ENCODE assay signal across 1 cellular context in the genomic region with DNA sequence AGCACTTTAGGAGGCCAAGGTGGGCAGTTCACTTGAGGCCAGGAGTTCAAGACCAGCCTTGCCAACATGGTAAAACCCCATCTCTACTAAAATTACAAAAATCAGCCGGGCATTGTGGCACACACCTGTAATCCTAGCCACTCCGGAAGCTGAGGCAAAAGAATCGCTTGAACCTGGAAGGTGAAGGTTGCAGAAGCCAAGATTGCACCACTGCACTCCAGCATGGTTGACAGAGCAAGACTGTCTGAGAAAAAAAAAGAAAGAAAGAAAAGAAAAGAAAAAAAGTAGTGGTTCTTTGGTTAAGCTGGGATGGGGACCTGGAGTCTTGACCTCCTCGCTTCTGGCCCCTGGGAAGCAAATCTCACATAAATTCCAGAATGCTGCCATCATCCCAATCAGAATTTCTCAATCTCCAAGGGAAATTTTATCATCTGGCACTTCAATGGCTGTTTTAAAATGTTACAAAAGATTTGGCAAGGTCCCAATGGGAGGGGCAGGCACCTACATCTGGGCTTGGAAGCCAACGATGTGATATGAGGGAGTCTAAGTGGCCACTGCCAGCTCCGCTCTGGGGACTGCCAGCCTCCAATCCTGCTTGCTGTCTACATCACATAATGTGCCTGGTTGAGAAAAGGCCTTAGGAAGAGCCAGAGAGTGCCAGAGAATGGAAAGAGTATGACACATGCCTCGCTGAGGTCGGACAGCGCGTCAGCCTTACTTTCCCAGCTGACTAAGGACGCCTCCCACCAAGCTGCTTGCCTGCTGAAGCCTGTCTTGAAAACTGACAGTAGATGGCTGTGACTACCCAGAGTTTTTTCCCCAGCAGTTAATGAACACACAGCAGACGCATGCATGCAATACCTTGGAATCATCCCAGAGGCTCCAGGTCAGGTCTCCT.
TF ChIP-seq lines count a peak whose summit lies in the region.

No MANE protein-coding gene starts in this region.

TF ChIP-seq in SK-N-SH, 30 proteins besides CTCF, POLR2A, EP300 and RAD21 (continued from another document):
- TF ChIP-seq TAF1 (IDR thresholded peaks at IDR 0.05; ENCODE audit: borderline replicate concordance, low read depth, low read length) (0 out of 2 replicates have a peak, but pooled peaks have one; percentile 16), GABPA (IDR thresholded peaks at IDR 0.05; ENCODE audit: low read depth) (no peak), MEF2A (IDR thresholded peaks at IDR 0.05; ENCODE audit: borderline replicate concordance, low read depth) (peak; percentile 33; the same call in 1 of the 2 replicates), SMC3 (IDR thresholded peaks at IDR 0.05; ENCODE audit: low read depth, low read length) (no peak), EZH2phosphoT487 (IDR thresholded peaks at IDR 0.05; ENCODE audit: borderline replicate concordance, low read depth) (no peak), MXI1 (IDR thresholded peaks at IDR 0.05; ENCODE audit: low read depth, low read length) (no peak), RFX5 (IDR thresholded peaks at IDR 0.05; ENCODE audit: low read length) (no peak), NRF1 (IDR thresholded peaks at IDR 0.05; ENCODE audit: low read depth, low read length) (no peak), CHD2 (IDR thresholded peaks at IDR 0.05; ENCODE audit: low read length, partially characterized antibody) (no peak), RCOR1 (IDR thresholded peaks at IDR 0.05; ENCODE audit: low read length) (0 out of 2 replicates have a peak, but pooled peaks have one; percentile 31), TCF12 (IDR thresholded peaks at IDR 0.05) (peak; percentile 59), ELF1 (IDR thresholded peaks at IDR 0.05) (no peak), NFIC (IDR thresholded peaks at IDR 0.05; ENCODE audit: borderline replicate concordance) (peak; percentile 83), JUND (IDR thresholded peaks at IDR 0.05) (no peak), GATA2 (CRISPR knock-in tag; IDR thresholded peaks at IDR 0.05) (no peak), YY1 (IDR thresholded peaks at IDR 0.05; ENCODE audit: low read depth) (no peak)
- TF ChIP-seq, protein P1, sequence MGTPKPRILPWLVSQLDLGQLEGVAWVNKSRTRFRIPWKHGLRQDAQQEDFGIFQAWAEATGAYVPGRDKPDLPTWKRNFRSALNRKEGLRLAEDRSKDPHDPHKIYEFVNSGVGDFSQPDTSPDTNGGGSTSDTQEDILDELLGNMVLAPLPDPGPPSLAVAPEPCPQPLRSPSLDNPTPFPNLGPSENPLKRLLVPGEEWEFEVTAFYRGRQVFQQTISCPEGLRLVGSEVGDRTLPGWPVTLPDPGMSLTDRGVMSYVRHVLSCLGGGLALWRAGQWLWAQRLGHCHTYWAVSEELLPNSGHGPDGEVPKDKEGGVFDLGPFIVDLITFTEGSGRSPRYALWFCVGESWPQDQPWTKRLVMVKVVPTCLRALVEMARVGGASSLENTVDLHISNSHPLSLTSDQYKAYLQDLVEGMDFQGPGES (IDR thresholded peaks at IDR 0.05; ENCODE audit: low read depth, low read length) = no peak
- TF ChIP-seq, protein P2, sequence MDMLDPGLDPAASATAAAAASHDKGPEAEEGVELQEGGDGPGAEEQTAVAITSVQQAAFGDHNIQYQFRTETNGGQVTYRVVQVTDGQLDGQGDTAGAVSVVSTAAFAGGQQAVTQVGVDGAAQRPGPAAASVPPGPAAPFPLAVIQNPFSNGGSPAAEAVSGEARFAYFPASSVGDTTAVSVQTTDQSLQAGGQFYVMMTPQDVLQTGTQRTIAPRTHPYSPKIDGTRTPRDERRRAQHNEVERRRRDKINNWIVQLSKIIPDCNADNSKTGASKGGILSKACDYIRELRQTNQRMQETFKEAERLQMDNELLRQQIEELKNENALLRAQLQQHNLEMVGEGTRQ (IDR thresholded peaks at IDR 0.05; ENCODE audit: borderline replicate concordance, low read depth, low read length) = no peak
- TF ChIP-seq, protein P3, sequence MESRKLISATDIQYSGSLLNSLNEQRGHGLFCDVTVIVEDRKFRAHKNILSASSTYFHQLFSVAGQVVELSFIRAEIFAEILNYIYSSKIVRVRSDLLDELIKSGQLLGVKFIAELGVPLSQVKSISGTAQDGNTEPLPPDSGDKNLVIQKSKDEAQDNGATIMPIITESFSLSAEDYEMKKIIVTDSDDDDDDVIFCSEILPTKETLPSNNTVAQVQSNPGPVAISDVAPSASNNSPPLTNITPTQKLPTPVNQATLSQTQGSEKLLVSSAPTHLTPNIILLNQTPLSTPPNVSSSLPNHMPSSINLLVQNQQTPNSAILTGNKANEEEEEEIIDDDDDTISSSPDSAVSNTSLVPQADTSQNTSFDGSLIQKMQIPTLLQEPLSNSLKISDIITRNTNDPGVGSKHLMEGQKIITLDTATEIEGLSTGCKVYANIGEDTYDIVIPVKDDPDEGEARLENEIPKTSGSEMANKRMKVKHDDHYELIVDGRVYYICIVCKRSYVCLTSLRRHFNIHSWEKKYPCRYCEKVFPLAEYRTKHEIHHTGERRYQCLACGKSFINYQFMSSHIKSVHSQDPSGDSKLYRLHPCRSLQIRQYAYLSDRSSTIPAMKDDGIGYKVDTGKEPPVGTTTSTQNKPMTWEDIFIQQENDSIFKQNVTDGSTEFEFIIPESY (IDR thresholded peaks at IDR 0.05; ENCODE audit: borderline replicate concordance, low read depth) = 0 out of 2 replicates have a peak, but pooled peaks have one; percentile 46
- TF ChIP-seq, protein P4, sequence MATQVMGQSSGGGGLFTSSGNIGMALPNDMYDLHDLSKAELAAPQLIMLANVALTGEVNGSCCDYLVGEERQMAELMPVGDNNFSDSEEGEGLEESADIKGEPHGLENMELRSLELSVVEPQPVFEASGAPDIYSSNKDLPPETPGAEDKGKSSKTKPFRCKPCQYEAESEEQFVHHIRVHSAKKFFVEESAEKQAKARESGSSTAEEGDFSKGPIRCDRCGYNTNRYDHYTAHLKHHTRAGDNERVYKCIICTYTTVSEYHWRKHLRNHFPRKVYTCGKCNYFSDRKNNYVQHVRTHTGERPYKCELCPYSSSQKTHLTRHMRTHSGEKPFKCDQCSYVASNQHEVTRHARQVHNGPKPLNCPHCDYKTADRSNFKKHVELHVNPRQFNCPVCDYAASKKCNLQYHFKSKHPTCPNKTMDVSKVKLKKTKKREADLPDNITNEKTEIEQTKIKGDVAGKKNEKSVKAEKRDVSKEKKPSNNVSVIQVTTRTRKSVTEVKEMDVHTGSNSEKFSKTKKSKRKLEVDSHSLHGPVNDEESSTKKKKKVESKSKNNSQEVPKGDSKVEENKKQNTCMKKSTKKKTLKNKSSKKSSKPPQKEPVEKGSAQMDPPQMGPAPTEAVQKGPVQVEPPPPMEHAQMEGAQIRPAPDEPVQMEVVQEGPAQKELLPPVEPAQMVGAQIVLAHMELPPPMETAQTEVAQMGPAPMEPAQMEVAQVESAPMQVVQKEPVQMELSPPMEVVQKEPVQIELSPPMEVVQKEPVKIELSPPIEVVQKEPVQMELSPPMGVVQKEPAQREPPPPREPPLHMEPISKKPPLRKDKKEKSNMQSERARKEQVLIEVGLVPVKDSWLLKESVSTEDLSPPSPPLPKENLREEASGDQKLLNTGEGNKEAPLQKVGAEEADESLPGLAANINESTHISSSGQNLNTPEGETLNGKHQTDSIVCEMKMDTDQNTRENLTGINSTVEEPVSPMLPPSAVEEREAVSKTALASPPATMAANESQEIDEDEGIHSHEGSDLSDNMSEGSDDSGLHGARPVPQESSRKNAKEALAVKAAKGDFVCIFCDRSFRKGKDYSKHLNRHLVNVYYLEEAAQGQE (IDR thresholded peaks at IDR 0.05; ENCODE audit: low read depth, low read length) = peak; percentile 45; the same call in 1 of the 2 replicates
- TF ChIP-seq, protein P5, sequence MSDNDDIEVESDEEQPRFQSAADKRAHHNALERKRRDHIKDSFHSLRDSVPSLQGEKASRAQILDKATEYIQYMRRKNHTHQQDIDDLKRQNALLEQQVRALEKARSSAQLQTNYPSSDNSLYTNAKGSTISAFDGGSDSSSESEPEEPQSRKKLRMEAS (IDR thresholded peaks at IDR 0.05; ENCODE audit: low read depth) = peak; percentile 83
- TF ChIP-seq, protein P6, sequence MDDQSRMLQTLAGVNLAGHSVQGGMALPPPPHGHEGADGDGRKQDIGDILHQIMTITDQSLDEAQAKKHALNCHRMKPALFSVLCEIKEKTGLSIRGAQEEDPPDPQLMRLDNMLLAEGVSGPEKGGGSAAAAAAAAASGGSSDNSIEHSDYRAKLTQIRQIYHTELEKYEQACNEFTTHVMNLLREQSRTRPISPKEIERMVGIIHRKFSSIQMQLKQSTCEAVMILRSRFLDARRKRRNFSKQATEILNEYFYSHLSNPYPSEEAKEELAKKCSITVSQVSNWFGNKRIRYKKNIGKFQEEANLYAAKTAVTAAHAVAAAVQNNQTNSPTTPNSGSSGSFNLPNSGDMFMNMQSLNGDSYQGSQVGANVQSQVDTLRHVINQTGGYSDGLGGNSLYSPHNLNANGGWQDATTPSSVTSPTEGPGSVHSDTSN (IDR thresholded peaks at IDR 0.05) = peak; percentile 63
